ENCODE assay signal across 1 cellular context in the genomic region with DNA sequence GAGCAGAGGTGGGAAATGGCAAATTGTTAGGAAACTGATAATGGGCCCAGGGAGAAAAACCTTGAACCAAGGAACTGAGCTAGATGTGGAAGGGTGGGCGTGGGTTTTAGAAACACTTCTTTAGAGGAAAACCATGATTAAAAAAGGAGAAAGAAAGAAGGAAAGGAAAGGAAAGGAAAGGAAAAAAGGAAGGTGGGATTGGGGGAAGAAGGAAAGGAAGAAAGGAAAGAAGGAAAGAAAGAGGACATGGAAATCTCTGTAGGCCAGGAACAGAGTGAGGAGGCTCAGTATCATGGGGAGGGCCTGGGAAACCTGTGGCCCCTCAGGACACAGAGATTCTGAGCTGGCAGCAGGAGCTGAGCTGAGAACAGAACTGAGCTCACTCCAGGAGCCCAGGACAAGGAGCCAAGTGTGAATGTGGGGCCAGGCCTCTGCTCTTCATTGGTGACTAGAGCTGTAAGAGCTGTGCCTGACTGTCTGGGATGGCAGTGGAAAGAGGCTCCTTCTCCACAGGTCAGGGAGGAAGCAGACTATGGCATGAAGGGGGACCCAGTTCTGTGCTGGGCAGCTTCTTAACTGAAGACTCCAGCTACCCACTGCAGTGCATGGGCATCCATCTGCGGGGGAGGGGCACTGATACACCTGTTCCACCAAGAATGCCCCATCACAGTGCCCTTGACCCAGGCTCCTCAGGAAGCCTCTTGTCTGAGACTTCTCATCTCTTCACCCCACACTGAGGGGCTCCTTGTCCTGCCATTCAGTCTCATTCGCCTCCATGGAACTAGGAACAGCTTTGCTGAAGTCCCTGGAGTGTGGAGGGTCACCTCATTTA.
TF ChIP-seq lines count a peak whose summit lies in the region.

No MANE protein-coding gene starts in this region.

TF ChIP-seq in K562, 482 proteins besides CTCF, POLR2A, EP300 and RAD21:
- TF ChIP-seq ZKSCAN3 (CRISPR knock-in tag; IDR thresholded peaks at IDR 0.05) (no peak), L3MBTL2 (IDR thresholded peaks at IDR 0.05) (no peak), DIDO1 (tag; IDR thresholded peaks at IDR 0.05; ENCODE audit: low read depth) (no peak), ZNF699 (CRISPR knock-in tag; IDR thresholded peaks at IDR 0.05; ENCODE audit: insufficient replicate concordance) (no peak), NR2C1 (IDR thresholded peaks at IDR 0.05) (no peak), NR2C1 (tag; IDR thresholded peaks at IDR 0.05) (no peak), CAMTA2 (CRISPR knock-in tag; conservative IDR thresholded peaks at IDR 0.05) (no peak)
- TF ChIP-seq, protein P1, sequence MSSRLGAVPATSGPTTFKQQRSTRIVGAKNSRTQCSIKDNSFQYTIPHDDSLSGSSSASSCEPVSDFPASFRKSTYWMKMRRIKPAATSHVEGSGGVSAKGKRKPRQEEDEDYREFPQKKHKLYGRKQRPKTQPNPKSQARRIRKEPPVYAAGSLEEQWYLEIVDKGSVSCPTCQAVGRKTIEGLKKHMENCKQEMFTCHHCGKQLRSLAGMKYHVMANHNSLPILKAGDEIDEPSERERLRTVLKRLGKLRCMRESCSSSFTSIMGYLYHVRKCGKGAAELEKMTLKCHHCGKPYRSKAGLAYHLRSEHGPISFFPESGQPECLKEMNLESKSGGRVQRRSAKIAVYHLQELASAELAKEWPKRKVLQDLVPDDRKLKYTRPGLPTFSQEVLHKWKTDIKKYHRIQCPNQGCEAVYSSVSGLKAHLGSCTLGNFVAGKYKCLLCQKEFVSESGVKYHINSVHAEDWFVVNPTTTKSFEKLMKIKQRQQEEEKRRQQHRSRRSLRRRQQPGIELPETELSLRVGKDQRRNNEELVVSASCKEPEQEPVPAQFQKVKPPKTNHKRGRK (tag; IDR thresholded peaks at IDR 0.05), result peak; percentile 67
